17 cellular contexts compared by ENCODE assay signal in genomic region chr12:109723311-109723791, GRCh38. TPM values are rescaled to one million over a fixed set of nuclear protein-coding genes. Genes with fewer than 3 reads are reported as not detected.
DNase-seq lines count a peak whose midpoint lies in the region; ATAC-seq and TF ChIP-seq lines count a peak whose summit lies in the region.
"Had no signal": no experiment of that assay in that cellular context is flagged by ENCODE, and none has a peak within 500 bp of the region (broad histone marks: within the 10 kb centered on the region; RNA-seq: fewer than 3 reads in every experiment).

No MANE protein-coding gene starts in this region.

- H3K27me3 Mint-ChIP-seq in activated CD4-positive, alpha-beta T cell treated with anti-CD3 and anti-CD28 coated beads, Interleukin-2, amount 10 ng/mL, durations not matched to agents 7 days and 5 days, result peaks cover 11% of the 10 kb centered on the region
- H3K27me3 Mint-ChIP-seq in activated CD8-positive, alpha-beta T cell treated with anti-CD3 and anti-CD28 coated beads, Interleukin-2, amount 10 ng/mL, durations not matched to agents 7 days and 5 days (ENCODE audit: low read depth), result peaks cover 10% of the 10 kb centered on the region
- H3K27me3 Mint-ChIP-seq in CD4-positive, alpha-beta memory T cell, result peaks cover 2 to 5% of the 10 kb centered on the region in 2 donors

- peak overlapping the region; percentile 86 to 95 for H3K27ac ChIP-seq in right atrium auricular region
- H3K27ac ChIP-seq in psoas muscle, result peak overlapping the region; percentile 82
- H3K27ac ChIP-seq in CD4-positive, alpha-beta memory T cell (ENCODE audit: low read depth, low read length), result no peak overlapping the region
- H3K27ac ChIP-seq: foreskin keratinocyte, parathyroid adenoma, SJSA1 had no signal

- TF ChIP-seq CTCF in right atrium auricular region (IDR thresholded peaks at IDR 0.05) (no peak), psoas muscle (IDR thresholded peaks at IDR 0.05) (no peak)

- H3K4me3 ChIP-seq in MG63 (no peak overlapping the region), right atrium auricular region (no peak overlapping the region), psoas muscle (no peak overlapping the region)
- H3K4me3 ChIP-seq in CD4-positive, alpha-beta memory T cell (ENCODE audit: low read length in 2 of 2), result no peak overlapping the region
- H3K4me3 ChIP-seq: lung, SJSA1 had no signal

- H3K9me3 ChIP-seq in MG63 (no peaks in the 10 kb centered on the region), right atrium auricular region (no peaks in the 10 kb centered on the region), psoas muscle (no peaks in the 10 kb centered on the region)
- H3K9me3 ChIP-seq in CD4-positive, alpha-beta memory T cell (ENCODE audit: control insufficient read depth in 1 of 2, low read length in 2 of 2), result no peaks in the 10 kb centered on the region
- H3K9me3 ChIP-seq: SJSA1 had no signal

- H3K4me1 Mint-ChIP-seq in activated CD4-positive, alpha-beta T cell treated with anti-CD3 and anti-CD28 coated beads, Interleukin-2, amount 10 ng/mL, durations not matched to agents 7 days and 5 days, result no peaks in the 10 kb centered on the region
- H3K4me1 Mint-ChIP-seq in activated CD8-positive, alpha-beta T cell treated with anti-CD3 and anti-CD28 coated beads, Interleukin-2, amount 10 ng/mL, durations not matched to agents 7 days and 5 days (ENCODE audit: low read depth), result no peaks in the 10 kb centered on the region
- no peaks in the 10 kb centered on the region for H3K4me1 Mint-ChIP-seq in CD4-positive, alpha-beta memory T cell

- 26 to 39% (median 29%) methylated on average over 10 to 11 of the region's 11 CpGs for WGBS in psoas muscle, 3 donors

- peaks cover 0 to 74% of the 10 kb centered on the region in 2 donors for H3K4me1 ChIP-seq in right atrium auricular region
- H3K4me1 ChIP-seq in psoas muscle, result peaks cover 61% of the 10 kb centered on the region
- no peaks in the 10 kb centered on the region for H3K4me1 ChIP-seq in CD4-positive, alpha-beta memory T cell (ENCODE audit: insufficient read depth, low read length)
- H3K4me1 ChIP-seq: foreskin keratinocyte, SJSA1 had no signal

- no peaks in the 10 kb centered on the region for H3K36me3 ChIP-seq in MG63
- H3K36me3 ChIP-seq in right atrium auricular region, result no peaks in the 10 kb centered on the region
- H3K36me3 ChIP-seq in psoas muscle (ENCODE audit: insufficient read depth in 1 of 2, low read depth in 1 of 2), result no peaks in the 10 kb centered on the region
- no peaks in the 10 kb centered on the region for H3K36me3 ChIP-seq in CD4-positive, alpha-beta memory T cell (ENCODE audit: insufficient read depth, low read length)
- H3K36me3 ChIP-seq: SJSA1 had no signal

- intact Hi-C loops in psoas muscle (cut with DNase I), result loop anchor here in 1 of 2 donors (5.0 kb wide), 2 partner anchors 49 to 121 kb away; no protein-coding TSS in a partner anchor
- intact Hi-C loops in CD4-positive, alpha-beta memory T cell (cut with micrococcal nuclease), result no loop called here

- H3K27ac Mint-ChIP-seq in activated CD4-positive, alpha-beta T cell treated with anti-CD3 and anti-CD28 coated beads, Interleukin-2, amount 10 ng/mL, durations not matched to agents 7 days and 5 days, result no peak overlapping the region
- no peak overlapping the region for H3K27ac Mint-ChIP-seq in activated CD8-positive, alpha-beta T cell treated with anti-CD3 and anti-CD28 coated beads, Interleukin-2, amount 10 ng/mL, durations not matched to agents 7 days and 5 days
- no peak overlapping the region for H3K27ac Mint-ChIP-seq in CD4-positive, alpha-beta memory T cell
- H3K27ac Mint-ChIP-seq: activated naive CD4-positive, alpha-beta T cell treated with anti-CD3 and anti-CD28 coated beads, Interleukin-2, amount 50 U/mL, for 24 hours; H9 had no signal

- DNase-seq in MG63 (peak; percentile 92), astrocyte of the hippocampus (ENCODE audit: low read depth, low spot score) (peak; percentile 42), right atrium auricular region (ENCODE audit: low spot score) (no peak), psoas muscle (peak; percentile 66 to 87), NCI-H187 treated with DMSO at 0.1 percent for 48 hours (lab: John Stamatoyannopoulos, UW) (no peak)
- DNase-seq in activated CD4-positive, alpha-beta T cell treated with anti-CD3 and anti-CD28 coated beads, Interleukin-2, amount 10 ng/mL, durations not matched to agents 7 days and 5 days, result no peak
- no peak for DNase-seq in activated CD8-positive, alpha-beta T cell treated with anti-CD3 and anti-CD28 coated beads, Interleukin-2, amount 10 ng/mL, durations not matched to agents 7 days and 5 days
- DNase-seq in CD4-positive, alpha-beta memory T cell, result no peak
- DNase-seq: effector CD8-positive, alpha-beta T cell; foreskin keratinocyte; H9; stimulated activated CD4-positive, alpha-beta T cell treated with anti-CD3 and anti-CD28 coated beads, Interleukin-4, amount 100 ng/mL, for 1 hour; stimulated activated naive CD4-positive, alpha-beta T cell had no signal

- no peaks in the 10 kb centered on the region for H3K36me3 Mint-ChIP-seq in activated CD4-positive, alpha-beta T cell treated with anti-CD3 and anti-CD28 coated beads, Interleukin-2, amount 10 ng/mL, durations not matched to agents 7 days and 5 days (ENCODE audit: low read depth)
- H3K36me3 Mint-ChIP-seq in activated CD8-positive, alpha-beta T cell treated with anti-CD3 and anti-CD28 coated beads, Interleukin-2, amount 10 ng/mL, durations not matched to agents 7 days and 5 days (ENCODE audit: low read depth), result no peaks in the 10 kb centered on the region
- H3K36me3 Mint-ChIP-seq in CD4-positive, alpha-beta memory T cell, result no peaks in the 10 kb centered on the region
- H3K36me3 Mint-ChIP-seq: activated naive CD4-positive, alpha-beta T cell treated with anti-CD3 and anti-CD28 coated beads, Interleukin-2, amount 50 U/mL, for 24 hours had no signal

- H3K4me3 Mint-ChIP-seq in activated CD4-positive, alpha-beta T cell treated with anti-CD3 and anti-CD28 coated beads, Interleukin-2, amount 10 ng/mL, durations not matched to agents 7 days and 5 days, result no peak overlapping the region
- no peak overlapping the region for H3K4me3 Mint-ChIP-seq in activated CD8-positive, alpha-beta T cell treated with anti-CD3 and anti-CD28 coated beads, Interleukin-2, amount 10 ng/mL, durations not matched to agents 7 days and 5 days
- H3K4me3 Mint-ChIP-seq in CD4-positive, alpha-beta memory T cell, result no peak overlapping the region
- H3K4me3 Mint-ChIP-seq: activated naive CD4-positive, alpha-beta T cell treated with anti-CD3 and anti-CD28 coated beads, Interleukin-2, amount 50 U/mL, for 24 hours; H9 had no signal

- H3K27me3 ChIP-seq in MG63, result no peaks in the 10 kb centered on the region
- no peaks in the 10 kb centered on the region for H3K27me3 ChIP-seq in right atrium auricular region
- no peaks in the 10 kb centered on the region for H3K27me3 ChIP-seq in psoas muscle (ENCODE audit: insufficient read depth in 3 of 3, low read length in 2 of 3)
- H3K27me3 ChIP-seq in CD4-positive, alpha-beta memory T cell (ENCODE audit: insufficient read depth, low read length), result peaks cover 5% of the 10 kb centered on the region
- H3K27me3 ChIP-seq: SJSA1 had no signal

- peak; percentile 78 to 85 (median 82) for ATAC-seq in psoas muscle
- no peak for ATAC-seq in activated CD8-positive, alpha-beta T cell treated with anti-CD3 and anti-CD28 coated beads, Interleukin-2, amount 10 ng/mL, durations not matched to agents 7 days and 5 days
- ATAC-seq: foreskin keratinocyte had no signal

- no peaks in the 10 kb centered on the region for H3K9me3 Mint-ChIP-seq in activated CD4-positive, alpha-beta T cell treated with anti-CD3 and anti-CD28 coated beads, Interleukin-2, amount 10 ng/mL, durations not matched to agents 7 days and 5 days
- H3K9me3 Mint-ChIP-seq in activated CD8-positive, alpha-beta T cell treated with anti-CD3 and anti-CD28 coated beads, Interleukin-2, amount 10 ng/mL, durations not matched to agents 7 days and 5 days (ENCODE audit: insufficient read depth), result no peaks in the 10 kb centered on the region
- no peaks in the 10 kb centered on the region for H3K9me3 Mint-ChIP-seq in CD4-positive, alpha-beta memory T cell
- H3K9me3 Mint-ChIP-seq: activated naive CD4-positive, alpha-beta T cell treated with anti-CD3 and anti-CD28 coated beads, Interleukin-2, amount 50 U/mL, for 24 hours; H9 had no signal

- POLR2A ChIA-PET in activated CD4-positive, alpha-beta T cell treated with anti-CD3 and anti-CD28 coated beads, Interleukin-2, amount 10 ng/mL, durations not matched to agents 7 days and 5 days (lab: Charles Lee), result no interaction called here
- POLR2A ChIA-PET in activated CD8-positive, alpha-beta T cell treated with anti-CD3 and anti-CD28 coated beads, Interleukin-2, amount 10 ng/mL, durations not matched to agents 7 days and 5 days (lab: Charles Lee), result no interaction called here
- POLR2A ChIA-PET in CD4-positive, alpha-beta memory T cell (lab: Charles Lee; ENCODE audit: partially characterized antibody), result no interaction called here

- CTCF ChIA-PET in activated CD4-positive, alpha-beta T cell treated with anti-CD3 and anti-CD28 coated beads, Interleukin-2, amount 10 ng/mL, durations not matched to agents 7 days and 5 days (lab: Charles Lee), result interaction anchor here (0.6 to 1.5 kb wide), 5 partner anchors 8 to 17 kb away, joined by 3 to 4 read pairs (median 3); partner anchors contain the start of gene FAM222A
- CTCF ChIA-PET in activated CD8-positive, alpha-beta T cell treated with anti-CD3 and anti-CD28 coated beads, Interleukin-2, amount 10 ng/mL, durations not matched to agents 7 days and 5 days (lab: Charles Lee), result no interaction called here
- CTCF ChIA-PET in CD4-positive, alpha-beta memory T cell (lab: Charles Lee; ENCODE audit: partially characterized antibody), result no interaction called here

RNA-seq across cellular contexts. Expression of gene FAM222A, which starts 9.7 kb away (rescaled TPM):
- 0.84 and 1.8 TPM in 2 replicates for total RNA-seq in MG63 (2014; rRNA removed; shearing (Covaris generic); ENCODE audit: low replicate concordance)
- total RNA-seq in right atrium auricular region, result 10 to 100 TPM; 23.6 to 32.4 TPM
- total RNA-seq in psoas muscle, result 1 to 10 TPM; 1.8 to 6.1 (median 5.5) TPM
- polyA plus RNA-seq in psoas muscle, result 10 to 100 TPM in 1 of 3 donors, 1 to 10 TPM in 1, under 1 TPM in 1; 0.59 to 15.8 (median 3.3) TPM
- total RNA-seq in activated CD4-positive, alpha-beta T cell treated with anti-CD3 and anti-CD28 coated beads, Interleukin-2, amount 10 ng/mL, durations not matched to agents 7 days and 5 days, result under 1 TPM; 0.52 to 0.73 TPM
- 1 to 10 TPM; 1.6 to 1.9 TPM for total RNA-seq in activated CD8-positive, alpha-beta T cell treated with anti-CD3 and anti-CD28 coated beads, Interleukin-2, amount 10 ng/mL, durations not matched to agents 7 days and 5 days
- total RNA-seq in CD4-positive, alpha-beta memory T cell, result under 1 TPM; 0.55 to 0.69 TPM
- polyA plus RNA-seq in CD4-positive, alpha-beta memory T cell, result under 1 TPM in 1 of 2 donors, not detected in 1; 0.25 TPM

Comparison
In these comparisons a context has a peak if more than half of its experiments do, and no peak if none do; other contexts are left out.
1. DNase-seq: peak in MG63 (single experiment), astrocyte of the hippocampus (single experiment) and psoas muscle (2 of 2); none in right atrium auricular region (single experiment), NCI-H187 treated with DMSO at 0.1 percent for 48 hours (single experiment), activated CD4-positive, alpha-beta T cell treated with anti-CD3 and anti-CD28 coated beads, Interleukin-2, amount 10 ng/mL, durations not matched to agents 7 days and 5 days (single experiment), activated CD8-positive, alpha-beta T cell treated with anti-CD3 and anti-CD28 coated beads, Interleukin-2, amount 10 ng/mL, durations not matched to agents 7 days and 5 days (single experiment) and CD4-positive, alpha-beta memory T cell (0 of 5).